In the genomic region with DNA sequence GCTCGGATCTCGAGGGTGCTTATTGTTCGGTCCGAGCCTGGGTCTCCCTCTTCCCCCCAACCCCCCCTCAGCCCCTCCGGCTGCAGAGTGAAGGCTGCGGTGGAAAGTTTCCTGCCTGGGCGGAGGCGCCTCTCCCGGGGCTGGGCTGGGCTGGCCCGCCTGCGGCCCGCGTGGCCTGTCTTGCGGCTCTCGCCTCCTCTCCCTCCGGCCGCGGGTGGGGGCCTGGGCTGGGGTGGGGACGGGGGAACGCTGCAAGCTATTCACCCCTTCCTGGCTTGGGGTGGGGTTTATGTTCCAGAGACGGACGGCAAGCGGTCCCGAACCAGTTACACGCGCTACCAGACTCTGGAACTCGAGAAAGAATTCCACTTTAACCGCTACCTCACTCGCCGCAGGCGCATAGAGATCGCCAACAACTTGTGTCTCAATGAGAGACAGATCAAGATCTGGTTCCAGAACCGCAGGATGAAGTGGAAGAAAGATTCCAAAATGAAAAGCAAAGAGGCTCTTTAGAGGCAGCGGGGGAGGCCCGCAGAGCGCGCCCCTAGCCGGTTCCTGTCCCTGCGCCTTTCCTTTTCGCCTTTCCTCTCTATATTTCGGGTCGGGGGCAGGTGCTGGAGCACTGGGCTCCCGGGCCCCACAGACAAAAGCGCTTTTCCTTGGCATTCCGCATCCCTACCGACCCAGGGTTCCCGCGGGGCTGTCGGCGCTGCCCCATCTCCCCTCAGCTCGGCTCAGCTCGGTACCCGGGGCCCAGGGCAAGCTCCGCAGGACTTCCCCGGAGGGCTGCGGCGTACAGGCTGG, we compare ENCODE assay signal across 7 cellular contexts. TPM values are rescaled to one million over a fixed set of nuclear protein-coding genes. Genes with fewer than 3 reads are reported as not detected.
DNase-seq lines count a peak whose midpoint lies in the region; ATAC-seq and TF ChIP-seq lines count a peak whose summit lies in the region.
"Had no signal": no experiment of that assay in that cellular context is flagged by ENCODE, and none has a peak within 500 bp of the region (broad histone marks: within the 10 kb centered on the region; RNA-seq: fewer than 3 reads in every experiment).

No MANE protein-coding gene starts in this region.

- peaks cover 18% of the 10 kb centered on the region for H3K4me1 Mint-ChIP-seq in activated CD8-positive, alpha-beta memory T cell treated with anti-CD3 and anti-CD28 coated beads, Interleukin-2, amount 10 ng/mL, durations not matched to agents 7 days and 5 days

- H3K4me1 ChIP-seq in suprapubic skin, result peaks cover 87% of the 10 kb centered on the region

- CTCF ChIA-PET in activated CD8-positive, alpha-beta memory T cell treated with anti-CD3 and anti-CD28 coated beads, Interleukin-2, amount 10 ng/mL, durations not matched to agents 7 days and 5 days (lab: Charles Lee), result interaction anchor here (2.2 to 15.1 kb wide), 6 partner anchors 19 to 174 kb away, joined by 9 to 229 read pairs (median 72); partner anchors contain the start of genes HOXC4, HOXC8 and SMUG1

- no peak for TF ChIP-seq EP300 in suprapubic skin (IDR thresholded peaks at IDR 0.05)

- no peaks in the 10 kb centered on the region for H3K9me3 ChIP-seq in suprapubic skin

- H3K9me3 Mint-ChIP-seq in activated CD8-positive, alpha-beta memory T cell treated with anti-CD3 and anti-CD28 coated beads, Interleukin-2, amount 10 ng/mL, durations not matched to agents 7 days and 5 days (ENCODE audit: low read depth), result no peaks in the 10 kb centered on the region

- DNase-seq in activated CD8-positive, alpha-beta memory T cell treated with anti-CD3 and anti-CD28 coated beads, Interleukin-2, amount 10 ng/mL, durations not matched to agents 7 days and 5 days, result no peak
- DNase-seq in activated CD8-positive, alpha-beta memory T cell treated with anti-CD3 and anti-CD28 coated beads, Interleukin-2, amount 50 U/mL, for 4 hours, result no peak
- DNase-seq in fibroblast of the aortic adventitia (ENCODE audit: low read depth) (no peak), suprapubic skin (ENCODE audit: low spot score in 2 of 2) (peak in 1 of 2 donors; percentile 79)
- DNase-seq in stimulated activated CD4-positive, alpha-beta T cell treated with anti-CD3 and anti-CD28 coated beads, Interleukin-4, amount 100 ng/mL, for 1 hour, result no peak

- TF ChIP-seq POLR2A in suprapubic skin (IDR thresholded peaks at IDR 0.05), result no peak

- WGBS in suprapubic skin, result 39% methylated on average over 26 of the region's 57 CpGs

- peaks cover 91% of the 10 kb centered on the region for H3K27me3 Mint-ChIP-seq in activated CD8-positive, alpha-beta memory T cell treated with anti-CD3 and anti-CD28 coated beads, Interleukin-2, amount 10 ng/mL, durations not matched to agents 7 days and 5 days

- H3K4me3 ChIP-seq in fibroblast of the aortic adventitia (ENCODE audit: low read depth, low read length) (peak overlapping the region; percentile 58), suprapubic skin (peak overlapping the region; percentile 51)

- no peak overlapping the region for H3K27ac Mint-ChIP-seq in activated CD8-positive, alpha-beta memory T cell treated with anti-CD3 and anti-CD28 coated beads, Interleukin-2, amount 10 ng/mL, durations not matched to agents 7 days and 5 days
- H3K27ac Mint-ChIP-seq: CD14-positive monocyte had no signal

- peaks cover 38% of the 10 kb centered on the region for H3K27me3 ChIP-seq in suprapubic skin

- no peak overlapping the region for H3K4me3 Mint-ChIP-seq in activated CD8-positive, alpha-beta memory T cell treated with anti-CD3 and anti-CD28 coated beads, Interleukin-2, amount 10 ng/mL, durations not matched to agents 7 days and 5 days

- H3K36me3 Mint-ChIP-seq in activated CD8-positive, alpha-beta memory T cell treated with anti-CD3 and anti-CD28 coated beads, Interleukin-2, amount 10 ng/mL, durations not matched to agents 7 days and 5 days, result no peaks in the 10 kb centered on the region

- ATAC-seq in activated CD8-positive, alpha-beta memory T cell treated with anti-CD3 and anti-CD28 coated beads, Interleukin-2, amount 10 ng/mL, durations not matched to agents 7 days and 5 days, result peak; percentile 21
- ATAC-seq in HG03432 (IDR thresholded peaks at IDR 0.05; ENCODE audit: unreplicated experiment), result no peak

- no peaks in the 10 kb centered on the region for H3K36me3 ChIP-seq in suprapubic skin

- peak overlapping the region; percentile 47 for H3K27ac ChIP-seq in suprapubic skin

- TF ChIP-seq CTCF in fibroblast of the aortic adventitia (IDR thresholded peaks at IDR 0.05; ENCODE audit: insufficient read depth, low read length) (no peak), suprapubic skin (IDR thresholded peaks at IDR 0.05) (no peak)

RNA-seq across cellular contexts. Expression of gene HOXC5, which starts 1.3 kb away (rescaled TPM):
- not detected for total RNA-seq in activated CD8-positive, alpha-beta memory T cell treated with anti-CD3 and anti-CD28 coated beads, Interleukin-2, amount 10 ng/mL, durations not matched to agents 7 days and 5 days
- 0.18 and 1.8 TPM in 2 replicates for total RNA-seq in fibroblast of the aortic adventitia (ENCODE audit: low replicate concordance)
- 1 to 10 TPM in 1 of 4 donors, under 1 TPM in 2, not detected in 1; 0.26 to 3.5 (median 0.49) TPM for total RNA-seq in suprapubic skin

RNA-seq across cellular contexts. Expression of gene HOXC6, which starts 5.9 kb away (rescaled TPM):
- not detected for total RNA-seq in activated CD8-positive, alpha-beta memory T cell treated with anti-CD3 and anti-CD28 coated beads, Interleukin-2, amount 10 ng/mL, durations not matched to agents 7 days and 5 days
- total RNA-seq in fibroblast of the aortic adventitia (ENCODE audit: low replicate concordance) (0.09 and 0.90 TPM in 2 replicates), suprapubic skin (1 to 10 TPM in 3 of 4 donors, under 1 TPM in 1; 0.98 to 6.2 (median 2.4) TPM)

RNA-seq across cellular contexts. Expression of gene HOXC4, which starts 19.5 kb away (rescaled TPM):
- 1 to 10 TPM; 1.5 to 1.9 TPM for total RNA-seq in activated CD8-positive, alpha-beta memory T cell treated with anti-CD3 and anti-CD28 coated beads, Interleukin-2, amount 10 ng/mL, durations not matched to agents 7 days and 5 days
- 0.36 and 1.4 TPM in 2 replicates for total RNA-seq in fibroblast of the aortic adventitia (ENCODE audit: low replicate concordance)
- 1 to 10 TPM; 1.4 to 4.7 (median 1.9) TPM for total RNA-seq in suprapubic skin

RNA-seq across cellular contexts. Expression of gene HOXC8, which starts 25.4 kb away (rescaled TPM):
- total RNA-seq in activated CD8-positive, alpha-beta memory T cell treated with anti-CD3 and anti-CD28 coated beads, Interleukin-2, amount 10 ng/mL, durations not matched to agents 7 days and 5 days, result not detected
- total RNA-seq in fibroblast of the aortic adventitia (ENCODE audit: low replicate concordance) (3.4 TPM in 1 of 2 replicates, not detected in the other), suprapubic skin (1 to 10 TPM in 3 of 4 donors, under 1 TPM in 1; 0.23 to 8.4 (median 1.6) TPM)

RNA-seq across cellular contexts. Expression of gene HOXC9, which starts 34.2 kb away (rescaled TPM):
- total RNA-seq in activated CD8-positive, alpha-beta memory T cell treated with anti-CD3 and anti-CD28 coated beads, Interleukin-2, amount 10 ng/mL, durations not matched to agents 7 days and 5 days, result not detected
- total RNA-seq in fibroblast of the aortic adventitia (ENCODE audit: low replicate concordance) (0.65 TPM in 1 of 2 replicates, not detected in the other), suprapubic skin (10 to 100 TPM in 1 of 4 donors, 1 to 10 TPM in 3; 4.9 to 12.2 (median 6.1) TPM)
